In genomic region chr18:48851563-48851962, GRCh38 we compare ENCODE assay signal across 11 cellular contexts.
A peak's percentile ranks its signal among the peaks of the same experiment; 100 is the strongest.
DNase-seq lines count a peak whose midpoint lies in the region; ATAC-seq and TF ChIP-seq lines count a peak whose summit lies in the region.
"Had no signal": no experiment of that assay in that cellular context is flagged by ENCODE, and none has a peak within 500 bp of the region (broad histone marks: within the 10 kb centered on the region; RNA-seq: fewer than 3 reads in every experiment).

No MANE protein-coding gene starts in this region.

- no peak for DNase-seq in activated naive CD8-positive, alpha-beta T cell treated with anti-CD3 and anti-CD28 coated beads, Interleukin-2, amount 10 ng/mL, durations not matched to agents 7 days and 5 days
- DNase-seq in activated naive CD8-positive, alpha-beta T cell treated with anti-CD3 and anti-CD28 coated beads for 36 hours = no peak
- no peak for DNase-seq in glutamatergic neuron
- no peak for DNase-seq in nephron progenitor cell
- DNase-seq in vagina (ENCODE audit: extremely low spot score in 2 of 2) = no peak
- DNase-seq in activated CD4-positive, alpha-beta memory T cell treated with anti-CD3 and anti-CD28 coated beads, Interleukin-2, amount 10 ng/mL, durations not matched to agents 7 days and 5 days = no peak
- DNase-seq in NCI-H2227 treated with DMSO at 0.1 percent for 48 hours (lab: John Stamatoyannopoulos, UW) = no peak
- DNase-seq: activated CD4-positive, alpha-beta T cell treated with anti-CD3 and anti-CD28 coated beads, Interleukin-2, amount 10 ng/mL, durations not matched to agents 7 days and 5 days; stimulated activated CD4-positive, alpha-beta T cell treated with anti-CD3 and anti-CD28 coated beads, Interleukin-4, amount 100 ng/mL, for 4 hours had no signal

- no peaks in the 10 kb centered on the region for H3K9me3 ChIP-seq in vagina

- H3K36me3 ChIP-seq in vagina = no peaks in the 10 kb centered on the region

- no peak for TF ChIP-seq POLR2A in vagina (IDR thresholded peaks at IDR 0.05)

- no peak for TF ChIP-seq CTCF in glutamatergic neuron (IDR thresholded peaks at IDR 0.05; ENCODE audit: partially characterized antibody, unreplicated experiment)
- no peak for TF ChIP-seq CTCF in nephron progenitor cell (IDR thresholded peaks at IDR 0.05)
- no peak for TF ChIP-seq CTCF in vagina (IDR thresholded peaks at IDR 0.05)

- peaks cover 40% of the 10 kb centered on the region for H3K4me1 ChIP-seq in vagina

- CTCF ChIA-PET in activated CD4-positive, alpha-beta memory T cell treated with anti-CD3 and anti-CD28 coated beads, Interleukin-2, amount 10 ng/mL, durations not matched to agents 7 days and 5 days (lab: Charles Lee) = no interaction called here

- no peaks in the 10 kb centered on the region for H3K27me3 ChIP-seq in vagina

- no peaks in the 10 kb centered on the region for H3K27me3 Mint-ChIP-seq in activated naive CD8-positive, alpha-beta T cell treated with anti-CD3 and anti-CD28 coated beads, Interleukin-2, amount 10 ng/mL, durations not matched to agents 7 days and 5 days
- no peaks in the 10 kb centered on the region for H3K27me3 Mint-ChIP-seq in activated naive CD8-positive, alpha-beta T cell treated with anti-CD3 and anti-CD28 coated beads for 36 hours
- H3K27me3 Mint-ChIP-seq in glutamatergic neuron (ENCODE audit: unreplicated experiment) (peaks cover 8% of the 10 kb centered on the region), nephron progenitor cell (ENCODE audit: low read depth, poor library complexity) (peaks cover 3% of the 10 kb centered on the region)
- H3K27me3 Mint-ChIP-seq in activated CD4-positive, alpha-beta memory T cell treated with anti-CD3 and anti-CD28 coated beads, Interleukin-2, amount 10 ng/mL, durations not matched to agents 7 days and 5 days = peaks cover 1% of the 10 kb centered on the region

- H3K4me1 Mint-ChIP-seq in activated naive CD8-positive, alpha-beta T cell treated with anti-CD3 and anti-CD28 coated beads, Interleukin-2, amount 10 ng/mL, durations not matched to agents 7 days and 5 days = peaks cover 40% of the 10 kb centered on the region
- H3K4me1 Mint-ChIP-seq in activated naive CD8-positive, alpha-beta T cell treated with anti-CD3 and anti-CD28 coated beads for 36 hours = peaks cover 22% of the 10 kb centered on the region
- H3K4me1 Mint-ChIP-seq in glutamatergic neuron (ENCODE audit: low read depth, unreplicated experiment) (peaks cover 28% of the 10 kb centered on the region), nephron progenitor cell (peaks cover 83% of the 10 kb centered on the region)
- peaks cover 50% of the 10 kb centered on the region for H3K4me1 Mint-ChIP-seq in activated CD4-positive, alpha-beta memory T cell treated with anti-CD3 and anti-CD28 coated beads, Interleukin-2, amount 10 ng/mL, durations not matched to agents 7 days and 5 days

- H3K4me3 Mint-ChIP-seq in activated naive CD8-positive, alpha-beta T cell treated with anti-CD3 and anti-CD28 coated beads, Interleukin-2, amount 10 ng/mL, durations not matched to agents 7 days and 5 days = peak overlapping the region; percentile 35
- H3K4me3 Mint-ChIP-seq in activated naive CD8-positive, alpha-beta T cell treated with anti-CD3 and anti-CD28 coated beads for 36 hours = no peak overlapping the region
- H3K4me3 Mint-ChIP-seq in glutamatergic neuron (ENCODE audit: unreplicated experiment) (no peak overlapping the region), nephron progenitor cell (no peak overlapping the region)
- no peak overlapping the region for H3K4me3 Mint-ChIP-seq in activated CD4-positive, alpha-beta memory T cell treated with anti-CD3 and anti-CD28 coated beads, Interleukin-2, amount 10 ng/mL, durations not matched to agents 7 days and 5 days
- H3K4me3 Mint-ChIP-seq: activated CD4-positive, alpha-beta T cell treated with anti-CD3 and anti-CD28 coated beads, Interleukin-2, amount 10 ng/mL, durations not matched to agents 7 days and 5 days had no signal

- ATAC-seq in activated naive CD8-positive, alpha-beta T cell treated with anti-CD3 and anti-CD28 coated beads, Interleukin-2, amount 10 ng/mL, durations not matched to agents 7 days and 5 days (ENCODE audit: low read depth) = peak; percentile 60
- ATAC-seq in GM21723 (IDR thresholded peaks at IDR 0.05; ENCODE audit: unreplicated experiment) = no peak
- ATAC-seq: GM12878 had no signal

- POLR2A ChIA-PET in activated naive CD8-positive, alpha-beta T cell treated with anti-CD3 and anti-CD28 coated beads, Interleukin-2, amount 10 ng/mL, durations not matched to agents 7 days and 5 days (lab: Charles Lee) = interaction anchor here (1.3 kb wide), 1 partner anchor 9 kb away, joined by 7 read pairs; no protein-coding TSS in a partner anchor
- POLR2A ChIA-PET in activated CD4-positive, alpha-beta memory T cell treated with anti-CD3 and anti-CD28 coated beads, Interleukin-2, amount 10 ng/mL, durations not matched to agents 7 days and 5 days (lab: Charles Lee) = interaction anchor here (1.9 to 2.1 kb wide), 2 partner anchors 9 to 17 kb away, joined by 7 read pairs; no protein-coding TSS in a partner anchor

- peak overlapping the region; percentile 54 for H3K27ac ChIP-seq in vagina

- H3K9me3 Mint-ChIP-seq in activated naive CD8-positive, alpha-beta T cell treated with anti-CD3 and anti-CD28 coated beads, Interleukin-2, amount 10 ng/mL, durations not matched to agents 7 days and 5 days = peaks cover 1% of the 10 kb centered on the region
- peaks cover 1% of the 10 kb centered on the region for H3K9me3 Mint-ChIP-seq in activated naive CD8-positive, alpha-beta T cell treated with anti-CD3 and anti-CD28 coated beads for 36 hours
- H3K9me3 Mint-ChIP-seq in glutamatergic neuron (ENCODE audit: unreplicated experiment) (peaks cover 11% of the 10 kb centered on the region), nephron progenitor cell (no peaks in the 10 kb centered on the region)
- peaks cover 2% of the 10 kb centered on the region for H3K9me3 Mint-ChIP-seq in activated CD4-positive, alpha-beta memory T cell treated with anti-CD3 and anti-CD28 coated beads, Interleukin-2, amount 10 ng/mL, durations not matched to agents 7 days and 5 days
- H3K9me3 Mint-ChIP-seq: activated CD4-positive, alpha-beta T cell treated with anti-CD3 and anti-CD28 coated beads, Interleukin-2, amount 10 ng/mL, durations not matched to agents 7 days and 5 days had no signal

- intact Hi-C loops in vagina (cut with DNase I) = no loop called here

- peak overlapping the region; percentile 64 for H3K27ac Mint-ChIP-seq in activated naive CD8-positive, alpha-beta T cell treated with anti-CD3 and anti-CD28 coated beads, Interleukin-2, amount 10 ng/mL, durations not matched to agents 7 days and 5 days
- H3K27ac Mint-ChIP-seq in activated naive CD8-positive, alpha-beta T cell treated with anti-CD3 and anti-CD28 coated beads for 36 hours = no peak overlapping the region
- H3K27ac Mint-ChIP-seq in glutamatergic neuron (ENCODE audit: unreplicated experiment) = peak overlapping the region; percentile 69
- peak overlapping the region; percentile 93 for H3K27ac Mint-ChIP-seq in nephron progenitor cell
- H3K27ac Mint-ChIP-seq in activated CD4-positive, alpha-beta memory T cell treated with anti-CD3 and anti-CD28 coated beads, Interleukin-2, amount 10 ng/mL, durations not matched to agents 7 days and 5 days = no peak overlapping the region

- H3K36me3 Mint-ChIP-seq in activated naive CD8-positive, alpha-beta T cell treated with anti-CD3 and anti-CD28 coated beads, Interleukin-2, amount 10 ng/mL, durations not matched to agents 7 days and 5 days = peaks cover 2% of the 10 kb centered on the region
- no peaks in the 10 kb centered on the region for H3K36me3 Mint-ChIP-seq in activated naive CD8-positive, alpha-beta T cell treated with anti-CD3 and anti-CD28 coated beads for 36 hours
- H3K36me3 Mint-ChIP-seq in glutamatergic neuron (ENCODE audit: unreplicated experiment) (peaks cover 12% of the 10 kb centered on the region), nephron progenitor cell (ENCODE audit: low read depth) (peaks cover 22% of the 10 kb centered on the region)
- H3K36me3 Mint-ChIP-seq in activated CD4-positive, alpha-beta memory T cell treated with anti-CD3 and anti-CD28 coated beads, Interleukin-2, amount 10 ng/mL, durations not matched to agents 7 days and 5 days (ENCODE audit: low read depth) = no peaks in the 10 kb centered on the region

- no peak overlapping the region for H3K4me3 ChIP-seq in vagina
- H3K4me3 ChIP-seq: GM12878 had no signal

Comparison
In these comparisons a context has a peak if more than half of its experiments do, and no peak if none do; other contexts are left out.
1. H3K27ac Mint-ChIP-seq: peak in activated naive CD8-positive, alpha-beta T cell treated with anti-CD3 and anti-CD28 coated beads, Interleukin-2, amount 10 ng/mL, durations not matched to agents 7 days and 5 days (single experiment), glutamatergic neuron (single experiment) and nephron progenitor cell (single experiment); none in activated naive CD8-positive, alpha-beta T cell treated with anti-CD3 and anti-CD28 coated beads for 36 hours (single experiment) and activated CD4-positive, alpha-beta memory T cell treated with anti-CD3 and anti-CD28 coated beads, Interleukin-2, amount 10 ng/mL, durations not matched to agents 7 days and 5 days (single experiment).